1 cellular context compared by ENCODE assay signal in the genomic region with DNA sequence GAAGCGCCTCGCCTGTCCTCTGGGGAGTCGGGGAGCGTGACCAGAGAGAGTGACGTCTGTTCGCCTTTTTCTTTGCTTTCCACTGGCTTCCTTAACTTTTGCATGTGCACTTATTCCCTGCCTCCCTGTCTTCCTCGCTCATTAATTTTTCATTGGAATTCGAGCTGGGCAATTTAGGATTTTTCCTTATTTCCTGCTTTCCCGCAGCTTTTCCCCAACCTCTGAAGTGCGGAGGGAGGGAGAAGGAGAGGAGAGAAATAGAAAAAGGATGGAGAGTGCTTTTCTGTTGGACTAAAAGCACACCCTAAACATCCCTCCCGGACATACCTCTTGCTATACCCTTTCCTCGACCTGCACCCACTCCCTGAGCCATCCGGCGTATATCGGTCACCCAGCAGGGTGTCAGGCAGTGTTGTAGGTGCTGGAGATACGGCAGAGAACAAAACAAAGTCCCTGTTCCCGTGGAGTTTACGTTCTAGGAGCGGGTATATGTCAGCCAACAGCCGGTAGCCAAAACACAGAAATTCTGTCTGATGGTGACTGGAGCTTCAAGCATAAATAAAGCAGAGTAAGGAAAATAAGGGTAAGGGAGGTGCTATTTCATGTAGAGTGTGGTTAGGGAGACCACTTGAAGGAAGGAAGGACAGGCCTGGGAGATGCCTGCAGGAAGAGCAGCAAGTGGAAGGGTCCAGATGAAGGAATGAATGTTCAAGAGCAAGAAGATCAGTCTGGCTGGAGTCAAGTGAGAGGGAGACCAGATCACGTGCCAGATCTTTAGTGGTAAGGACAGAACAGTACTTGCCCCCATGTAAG.
TF ChIP-seq lines count a peak whose summit lies in the region.

No MANE protein-coding gene starts in this region.

TF ChIP-seq in HepG2, 621 proteins besides CTCF, POLR2A, EP300 and RAD21 (continued from another document):
- TF ChIP-seq, protein P1, sequence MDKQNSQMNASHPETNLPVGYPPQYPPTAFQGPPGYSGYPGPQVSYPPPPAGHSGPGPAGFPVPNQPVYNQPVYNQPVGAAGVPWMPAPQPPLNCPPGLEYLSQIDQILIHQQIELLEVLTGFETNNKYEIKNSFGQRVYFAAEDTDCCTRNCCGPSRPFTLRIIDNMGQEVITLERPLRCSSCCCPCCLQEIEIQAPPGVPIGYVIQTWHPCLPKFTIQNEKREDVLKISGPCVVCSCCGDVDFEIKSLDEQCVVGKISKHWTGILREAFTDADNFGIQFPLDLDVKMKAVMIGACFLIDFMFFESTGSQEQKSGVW (CRISPR knock-in tag; IDR thresholded peaks at IDR 0.05; ENCODE audit: borderline replicate concordance) = no peak
- TF ChIP-seq, protein P2, sequence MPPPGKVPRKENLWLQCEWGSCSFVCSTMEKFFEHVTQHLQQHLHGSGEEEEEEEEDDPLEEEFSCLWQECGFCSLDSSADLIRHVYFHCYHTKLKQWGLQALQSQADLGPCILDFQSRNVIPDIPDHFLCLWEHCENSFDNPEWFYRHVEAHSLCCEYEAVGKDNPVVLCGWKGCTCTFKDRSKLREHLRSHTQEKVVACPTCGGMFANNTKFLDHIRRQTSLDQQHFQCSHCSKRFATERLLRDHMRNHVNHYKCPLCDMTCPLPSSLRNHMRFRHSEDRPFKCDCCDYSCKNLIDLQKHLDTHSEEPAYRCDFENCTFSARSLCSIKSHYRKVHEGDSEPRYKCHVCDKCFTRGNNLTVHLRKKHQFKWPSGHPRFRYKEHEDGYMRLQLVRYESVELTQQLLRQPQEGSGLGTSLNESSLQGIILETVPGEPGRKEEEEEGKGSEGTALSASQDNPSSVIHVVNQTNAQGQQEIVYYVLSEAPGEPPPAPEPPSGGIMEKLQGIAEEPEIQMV (CRISPR knock-in tag; IDR thresholded peaks at IDR 0.05; ENCODE audit: low read depth) = no peak
- TF ChIP-seq ZNF775 (CRISPR knock-in tag; IDR thresholded peaks at IDR 0.05; ENCODE audit: borderline replicate concordance) = no peak
- TF ChIP-seq ZNF33B (CRISPR knock-in tag; IDR thresholded peaks at IDR 0.05) = 0 out of 2 replicates have a peak, but pooled peaks have one; percentile 14
- TF ChIP-seq CCDC6 (CRISPR knock-in tag; IDR thresholded peaks at IDR 0.05) = no peak
- peak; percentile 22 for TF ChIP-seq IKZF4 (CRISPR knock-in tag; IDR thresholded peaks at IDR 0.05; ENCODE audit: borderline replicate concordance, low read depth, not compliant biosample characterization)
- TF ChIP-seq FOXC1 (CRISPR knock-in tag; IDR thresholded peaks at IDR 0.05; ENCODE audit: borderline replicate concordance) = no peak
- TF ChIP-seq TMF1 (CRISPR knock-in tag; IDR thresholded peaks at IDR 0.05; ENCODE audit: low read depth) = 0 out of 2 replicates have a peak, but pooled peaks have one; percentile 16
- TF ChIP-seq, protein P3, sequence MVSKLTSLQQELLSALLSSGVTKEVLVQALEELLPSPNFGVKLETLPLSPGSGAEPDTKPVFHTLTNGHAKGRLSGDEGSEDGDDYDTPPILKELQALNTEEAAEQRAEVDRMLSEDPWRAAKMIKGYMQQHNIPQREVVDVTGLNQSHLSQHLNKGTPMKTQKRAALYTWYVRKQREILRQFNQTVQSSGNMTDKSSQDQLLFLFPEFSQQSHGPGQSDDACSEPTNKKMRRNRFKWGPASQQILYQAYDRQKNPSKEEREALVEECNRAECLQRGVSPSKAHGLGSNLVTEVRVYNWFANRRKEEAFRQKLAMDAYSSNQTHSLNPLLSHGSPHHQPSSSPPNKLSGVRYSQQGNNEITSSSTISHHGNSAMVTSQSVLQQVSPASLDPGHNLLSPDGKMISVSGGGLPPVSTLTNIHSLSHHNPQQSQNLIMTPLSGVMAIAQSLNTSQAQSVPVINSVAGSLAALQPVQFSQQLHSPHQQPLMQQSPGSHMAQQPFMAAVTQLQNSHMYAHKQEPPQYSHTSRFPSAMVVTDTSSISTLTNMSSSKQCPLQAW (CRISPR knock-in tag; IDR thresholded peaks at IDR 0.05) = 0 out of 2 replicates have a peak, but pooled peaks have one; percentile 5
- TF ChIP-seq SAFB2 (CRISPR knock-in tag; IDR thresholded peaks at IDR 0.05; ENCODE audit: borderline replicate concordance, low read depth) = no peak
- TF ChIP-seq, protein P4, sequence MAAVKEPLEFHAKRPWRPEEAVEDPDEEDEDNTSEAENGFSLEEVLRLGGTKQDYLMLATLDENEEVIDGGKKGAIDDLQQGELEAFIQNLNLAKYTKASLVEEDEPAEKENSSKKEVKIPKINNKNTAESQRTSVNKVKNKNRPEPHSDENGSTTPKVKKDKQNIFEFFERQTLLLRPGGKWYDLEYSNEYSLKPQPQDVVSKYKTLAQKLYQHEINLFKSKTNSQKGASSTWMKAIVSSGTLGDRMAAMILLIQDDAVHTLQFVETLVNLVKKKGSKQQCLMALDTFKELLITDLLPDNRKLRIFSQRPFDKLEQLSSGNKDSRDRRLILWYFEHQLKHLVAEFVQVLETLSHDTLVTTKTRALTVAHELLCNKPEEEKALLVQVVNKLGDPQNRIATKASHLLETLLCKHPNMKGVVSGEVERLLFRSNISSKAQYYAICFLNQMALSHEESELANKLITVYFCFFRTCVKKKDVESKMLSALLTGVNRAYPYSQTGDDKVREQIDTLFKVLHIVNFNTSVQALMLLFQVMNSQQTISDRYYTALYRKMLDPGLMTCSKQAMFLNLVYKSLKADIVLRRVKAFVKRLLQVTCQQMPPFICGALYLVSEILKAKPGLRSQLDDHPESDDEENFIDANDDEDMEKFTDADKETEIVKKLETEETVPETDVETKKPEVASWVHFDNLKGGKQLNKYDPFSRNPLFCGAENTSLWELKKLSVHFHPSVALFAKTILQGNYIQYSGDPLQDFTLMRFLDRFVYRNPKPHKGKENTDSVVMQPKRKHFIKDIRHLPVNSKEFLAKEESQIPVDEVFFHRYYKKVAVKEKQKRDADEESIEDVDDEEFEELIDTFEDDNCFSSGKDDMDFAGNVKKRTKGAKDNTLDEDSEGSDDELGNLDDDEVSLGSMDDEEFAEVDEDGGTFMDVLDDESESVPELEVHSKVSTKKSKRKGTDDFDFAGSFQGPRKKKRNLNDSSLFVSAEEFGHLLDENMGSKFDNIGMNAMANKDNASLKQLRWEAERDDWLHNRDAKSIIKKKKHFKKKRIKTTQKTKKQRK (IDR thresholded peaks at IDR 0.05; ENCODE audit: low read length) = no peak
- TF ChIP-seq TBL1XR1 (IDR thresholded peaks at IDR 0.05; ENCODE audit: borderline replicate concordance, low read length, partially characterized antibody) = no peak
